22 cellular contexts compared by ENCODE assay signal in the genomic region with DNA sequence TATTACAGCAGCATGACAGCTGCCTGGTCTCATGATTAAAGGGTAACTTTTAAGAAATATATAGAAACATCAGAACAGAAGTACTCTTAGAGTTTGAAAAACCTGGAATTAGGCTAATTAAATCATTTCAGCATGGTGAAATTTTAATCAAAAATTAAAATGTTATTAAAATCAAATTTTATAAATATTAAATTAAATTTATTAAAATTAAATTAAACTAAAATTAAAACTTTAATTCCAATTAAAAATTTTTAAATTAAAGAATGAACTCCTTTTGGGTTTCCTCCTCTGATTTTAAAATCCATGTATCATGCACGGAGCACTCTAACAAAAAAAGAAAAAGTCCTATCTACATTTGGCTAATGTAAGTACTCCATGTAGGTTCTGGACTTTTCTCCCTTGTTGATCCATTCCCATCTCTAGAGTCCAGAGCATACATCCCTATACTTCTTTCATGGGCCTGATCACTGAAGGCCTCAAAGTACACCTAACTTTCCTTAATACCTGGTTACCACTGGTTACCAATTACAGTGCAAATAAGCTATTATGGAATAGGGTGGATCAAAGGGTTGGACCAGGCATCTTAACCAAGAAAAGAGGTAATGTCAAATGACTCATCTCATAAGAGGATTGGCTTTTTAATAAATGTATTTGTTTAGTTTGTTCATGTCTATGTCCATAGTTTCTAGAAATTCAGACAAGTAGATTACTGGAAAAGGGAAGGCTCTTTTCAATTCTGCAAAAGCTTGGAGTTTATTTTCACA. TPM values are rescaled to one million over a fixed set of nuclear protein-coding genes. Genes with fewer than 3 reads are reported as not detected.
A peak's percentile ranks its signal among the peaks of the same experiment; 100 is the strongest.
DNase-seq lines count a peak whose midpoint lies in the region; ATAC-seq, FAIRE-seq and TF ChIP-seq lines count a peak whose summit lies in the region.
"Had no signal": no experiment of that assay in that cellular context is flagged by ENCODE, and none has a peak within 500 bp of the region (broad histone marks: within the 10 kb centered on the region; RNA-seq: fewer than 3 reads in every experiment).

No MANE protein-coding gene starts in this region.

- FAIRE-seq in G401.6 (lab: Jason Lieb, UNC): peak; percentile 27
- FAIRE-seq in colon (lab: Jason Lieb, UNC): peak; percentile 21
- FAIRE-seq in D721Med (lab: Jason Lieb, UNC): no peak

- H3K27me3 ChIP-seq in thyroid gland: no peaks in the 10 kb centered on the region
- H3K27me3 ChIP-seq: colonic mucosa, gastroesophageal sphincter, SJSA1 had no signal

- 83% methylated on average over 1 of the region's 1 CpG; no CpG with 5 or more reads in 1 of the 2 experiments for WGBS in mesodermal cell (ENCODE audit: insufficient coverage in 2 of 2), 2 experiments
- 96 to 99% methylated on average over 1 of the region's 1 CpG for WGBS in thyroid gland, 2 donors

- DNase-seq in NCI-H748 (lab: John Stamatoyannopoulos, UW; ENCODE audit: unreplicated experiment) (peak; percentile 60), NCI-H2029 treated with DMSO at 0.1 percent for 48 hours (lab: John Stamatoyannopoulos, UW) (no peak), D721Med (ENCODE audit: insufficient read length, low spot score) (no peak), thyroid gland (no peak)
- DNase-seq: activated T-cell treated with anti-CD3 and anti-CD28 coated beads, Interleukin-2, amount 50 U/mL, for 72 hours; colonic mucosa; COR-L47; GOT3; mucosa of descending colon; NCI-H1092 treated with DMSO at 0.1 percent for 48 hours; NCI-H2171 treated with DMSO at 0.1 percent for 48 hours; NCI-H82; stimulated activated CD8-positive, alpha-beta memory T cell treated with anti-CD3 and anti-CD28 coated beads, Interleukin-4, amount 100 ng/mL, for 48 hours had no signal

- H3K9me3 ChIP-seq in mesodermal cell (ENCODE audit: control insufficient read depth, low read length) (no peaks in the 10 kb centered on the region), thyroid gland (no peaks in the 10 kb centered on the region)
- H3K9me3 ChIP-seq: colonic mucosa, gastroesophageal sphincter, mucosa of descending colon, SJSA1 had no signal

- intact Hi-C loops in thyroid gland (cut with DNase I): no loop called here

- H3K4me3 ChIP-seq in mesodermal cell (ENCODE audit: extremely low read depth, insufficient read depth, low read length, poor library complexity, severe bottlenecking) (no peak overlapping the region), thyroid gland (replicated peaks in 1 of 3) (no peak overlapping the region)
- H3K4me3 ChIP-seq: colonic mucosa, gastroesophageal sphincter, mucosa of descending colon, SJSA1 had no signal

- no peaks in the 10 kb centered on the region for H3K36me3 ChIP-seq in mesodermal cell (ENCODE audit: control insufficient read depth, insufficient read depth, low read length)
- H3K36me3 ChIP-seq in thyroid gland: no peaks in the 10 kb centered on the region
- H3K36me3 ChIP-seq: colonic mucosa, gastroesophageal sphincter, SJSA1 had no signal

- no peak for ATAC-seq in GM19397 (IDR thresholded peaks at IDR 0.05; ENCODE audit: unreplicated experiment)
- ATAC-seq: activated T-cell treated with anti-CD3 and anti-CD28 coated beads, Interleukin-2, amount 50 U/mL, for 72 hours; gastroesophageal sphincter; mucosa of descending colon had no signal

- TF ChIP-seq CTCF in D721Med (IDR thresholded peaks at IDR 0.05; ENCODE audit: insufficient read depth, missing control alignments) (no peak), thyroid gland (IDR thresholded peaks at IDR 0.05) (no peak)

- H3K27ac ChIP-seq in mesodermal cell (ENCODE audit: low read depth, low read length, severe bottlenecking): peak overlapping the region; percentile 80
- no peak overlapping the region for H3K27ac ChIP-seq in thyroid gland
- H3K27ac ChIP-seq: colonic mucosa, gastroesophageal sphincter, SJSA1 had no signal

- H3K4me1 ChIP-seq in mesodermal cell (ENCODE audit: control insufficient read depth, insufficient read depth, low read length, poor library complexity, severe bottlenecking) (peaks cover 22% of the 10 kb centered on the region), thyroid gland (peaks cover 0 to 5% of the 10 kb centered on the region in 2 donors)
- H3K4me1 ChIP-seq: colonic mucosa, gastroesophageal sphincter had no signal

- no peak for TF ChIP-seq POLR2A in thyroid gland (IDR thresholded peaks at IDR 0.05)

RNA-seq across cellular contexts. Expression of a gene that starts 48.4 kb away (rescaled TPM):
- polyA plus RNA-seq in mesodermal cell (2013, experiment 1 of 2): not detected
- polyA plus RNA-seq in mesodermal cell (2013, experiment 2 of 2): not detected
- 100 to 1,000 TPM in 3 of 4 donors, 10 to 100 TPM in 1; 90.5 to 169 (median 139) TPM for total RNA-seq in thyroid gland
- total RNA-seq: activated CD8-positive, alpha-beta memory T cell treated with anti-CD3 and anti-CD28 coated beads for 36 hours; activated T-cell treated with anti-CD3 and anti-CD28 coated beads, Interleukin-2, amount 50 U/mL, for 72 hours; HT1080; mucosa of descending colon; SJSA1; subcutaneous adipose tissue had no signal
